Comparison of ENCODE assay signal across 14 cellular contexts in genomic region chr20:5131502-5131901, GRCh38. TPM values are rescaled to one million over a fixed set of nuclear protein-coding genes. Genes with fewer than 3 reads are reported as not detected.
DNase-seq lines count a peak whose midpoint lies in the region; ATAC-seq and TF ChIP-seq lines count a peak whose summit lies in the region.
"Had no signal": no experiment of that assay in that cellular context is flagged by ENCODE, and none has a peak within 500 bp of the region (broad histone marks: within the 10 kb centered on the region; RNA-seq: fewer than 3 reads in every experiment).

No MANE protein-coding gene starts in this region.

- peak overlapping the region; percentile 2 for H3K27ac Mint-ChIP-seq in T-helper 2 cell treated with Interferon-gamma antibody and Interleukin-4, amounts not matched to agents 5 μg/mL and 100 μg/mL, for 36 hours
- peak overlapping the region; percentile 12; the same call in 1 of the 2 replicates for H3K27ac Mint-ChIP-seq in HFFc6
- H3K27ac Mint-ChIP-seq in central memory CD8-positive, alpha-beta T cell (ENCODE audit: low read depth), result peak overlapping the region; percentile 29

- TF ChIP-seq CTCF in HFFc6 (IDR thresholded peaks at IDR 0.05) (no peak), SK-N-SH (IDR thresholded peaks at IDR 0.05) (no peak)

- H4K20me1 ChIP-seq in SK-N-SH (ENCODE audit: insufficient read depth), result peaks cover 23% of the 10 kb centered on the region

- H3K36me3 Mint-ChIP-seq in T-helper 2 cell treated with Interferon-gamma antibody and Interleukin-4, amounts not matched to agents 5 μg/mL and 100 μg/mL, for 36 hours (ENCODE audit: low read depth), result peaks cover 7% of the 10 kb centered on the region
- no peaks in the 10 kb centered on the region for H3K36me3 Mint-ChIP-seq in HFFc6 (ENCODE audit: low read depth)
- peaks cover 20% of the 10 kb centered on the region for H3K36me3 Mint-ChIP-seq in central memory CD8-positive, alpha-beta T cell (ENCODE audit: insufficient read depth)

- no peak overlapping the region for H3K4me2 ChIP-seq in SK-N-SH

- H3K36me3 ChIP-seq in skeletal muscle tissue (ENCODE audit: control insufficient read depth in 3 of 3, insufficient read depth in 3 of 3, low read length in 3 of 3), result peaks cover 0 to 4% (median 0%) of the 10 kb centered on the region in 3 donors
- H3K36me3 ChIP-seq in SK-N-SH (replicated peaks in 1 of 2; ENCODE audit: control insufficient read depth in 1 of 2, insufficient read depth in 2 of 2, low read length in 1 of 2), result no peaks in the 10 kb centered on the region

- ATAC-seq in central memory CD8-positive, alpha-beta T cell (replicated peaks; ENCODE audit: extremely low read depth, poor library complexity, severe bottlenecking), result no peak
- no peak for ATAC-seq in HG02588 (IDR thresholded peaks at IDR 0.05; ENCODE audit: unreplicated experiment)

- H3K4me1 Mint-ChIP-seq in T-helper 2 cell treated with Interferon-gamma antibody and Interleukin-4, amounts not matched to agents 5 μg/mL and 100 μg/mL, for 36 hours (ENCODE audit: low read depth), result peaks cover 20% of the 10 kb centered on the region
- H3K4me1 Mint-ChIP-seq in HFFc6 (ENCODE audit: low read depth), result peaks cover 20% of the 10 kb centered on the region
- H3K4me1 Mint-ChIP-seq in central memory CD8-positive, alpha-beta T cell, result peaks cover 34% of the 10 kb centered on the region

- H3K27me3 ChIP-seq in skeletal muscle tissue (ENCODE audit: control insufficient read depth in 3 of 3, insufficient read depth in 3 of 3, low read length in 3 of 3) (no peaks in the 10 kb centered on the region), SK-N-SH (ENCODE audit: insufficient read depth) (no peaks in the 10 kb centered on the region)

- H3K9me3 Mint-ChIP-seq in T-helper 2 cell treated with Interferon-gamma antibody and Interleukin-4, amounts not matched to agents 5 μg/mL and 100 μg/mL, for 36 hours, result no peaks in the 10 kb centered on the region
- H3K9me3 Mint-ChIP-seq in HFFc6, result no peaks in the 10 kb centered on the region
- no peaks in the 10 kb centered on the region for H3K9me3 Mint-ChIP-seq in central memory CD8-positive, alpha-beta T cell
- H3K9me3 Mint-ChIP-seq: naive B cell had no signal

- H3K4me3 Mint-ChIP-seq in T-helper 2 cell treated with Interferon-gamma antibody and Interleukin-4, amounts not matched to agents 5 μg/mL and 100 μg/mL, for 36 hours, result peak overlapping the region; percentile 1
- no peak overlapping the region for H3K4me3 Mint-ChIP-seq in HFFc6
- H3K4me3 Mint-ChIP-seq in central memory CD8-positive, alpha-beta T cell, result no peak overlapping the region

- no peak for TF ChIP-seq EP300 in SK-N-SH (IDR thresholded peaks at IDR 0.05; ENCODE audit: borderline replicate concordance in 1 of 2, low read depth in 1 of 2, low read length in 1 of 2)

- no peak for TF ChIP-seq RAD21 in SK-N-SH (IDR thresholded peaks at IDR 0.05; ENCODE audit: low read length)

- no peak for DNase-seq in T-helper 2 cell treated with Interferon-gamma antibody and Interleukin-4, amounts not matched to agents 5 μg/mL and 100 μg/mL, for 36 hours (ENCODE audit: low spot score)
- no peak for DNase-seq in T-helper 2 cell
- no peak for DNase-seq in HFFc6
- DNase-seq in central memory CD8-positive, alpha-beta T cell (ENCODE audit: low spot score in 2 of 2), result no peak
- DNase-seq in HEK293T (ENCODE audit: extremely low spot score), result no peak
- no peak for DNase-seq in SK-N-SH
- DNase-seq: 8988T; effector memory CD4-positive, alpha-beta T cell; kidney; naive B cell; NCI-H2029 had no signal

- POLR2A ChIA-PET in HEK293T (lab: Yijun Ruan, JAX), result interaction anchor here (1.0 kb wide), 1 partner anchor 12 kb away, joined by 6 read pairs; the partner anchor contains the start of gene PCNA
- POLR2A ChIA-PET in SK-N-SH (lab: Yijun Ruan, JAX), result no interaction called here

- H3K79me2 ChIP-seq in SK-N-SH (ENCODE audit: insufficient read depth), result peaks cover 90% of the 10 kb centered on the region

- H2AFZ ChIP-seq in SK-N-SH (ENCODE audit: low read depth), result no peak overlapping the region

- H3K27ac ChIP-seq in skeletal muscle tissue (ENCODE audit: low read depth, low read length), result peak overlapping the region; percentile 21
- H3K27ac ChIP-seq in SK-N-SH (ENCODE audit: low read depth in 2 of 2, low read length in 1 of 2), result no peak overlapping the region

- 92% methylated on average over 5 of the region's 5 CpGs for WGBS in SK-N-SH (ENCODE audit: low lambda C conversion rate)

- H3K4me3 ChIP-seq in skeletal muscle tissue (ENCODE audit: low read length in 3 of 3) (peak overlapping the region in 1 of 3 donors; percentile 57), SK-N-SH (ENCODE audit: low read depth in 2 of 2, low read length in 1 of 2) (no peak overlapping the region)
- H3K4me3 ChIP-seq: skin epidermis had no signal

- H3K4me1 ChIP-seq in skeletal muscle tissue (ENCODE audit: control insufficient read depth in 3 of 3, insufficient read depth in 3 of 3, low read length in 3 of 3) (peaks cover 34 to 41% (median 34%) of the 10 kb centered on the region in 3 donors), SK-N-SH (ENCODE audit: control insufficient read depth in 1 of 2, insufficient read depth in 2 of 2, low read depth in 1 of 2, low read length in 1 of 2) (peaks cover 4 to 14% of the 10 kb centered on the region in 2 experiments; a peak in 2 of 4 replicates)

- no peaks in the 10 kb centered on the region for H3K27me3 Mint-ChIP-seq in T-helper 2 cell treated with Interferon-gamma antibody and Interleukin-4, amounts not matched to agents 5 μg/mL and 100 μg/mL, for 36 hours (ENCODE audit: low read depth)
- peaks cover 1% of the 10 kb centered on the region; the same call in 1 of the 2 replicates for H3K27me3 Mint-ChIP-seq in HFFc6 (ENCODE audit: insufficient read depth)
- H3K27me3 Mint-ChIP-seq in central memory CD8-positive, alpha-beta T cell, result no peaks in the 10 kb centered on the region
- H3K27me3 Mint-ChIP-seq: naive B cell had no signal

- H3K9me3 ChIP-seq in skeletal muscle tissue (ENCODE audit: control insufficient read depth in 3 of 3, low read length in 3 of 3), result no peaks in the 10 kb centered on the region
- no peaks in the 10 kb centered on the region for H3K9me3 ChIP-seq in SK-N-SH

- CTCF ChIA-PET in HEK293T (lab: Yijun Ruan, JAX) (no interaction called here), SK-N-SH (lab: Yijun Ruan, JAX) (interaction anchor here (0.9 to 1.7 kb wide), 3 partner anchors 20 to 61 kb away, joined by 3 to 8 read pairs (median 3); no protein-coding TSS in a partner anchor)

- H3K9me2 ChIP-seq in SK-N-SH, result no peaks in the 10 kb centered on the region

- no peaks in the 10 kb centered on the region for H3F3A ChIP-seq in SK-N-SH (replicated peaks; ENCODE audit: insufficient read depth)

- H3K9ac ChIP-seq in skeletal muscle tissue (ENCODE audit: low read depth in 1 of 3, low read length in 3 of 3) (peak overlapping the region in 1 of 3 donors; percentile 19), SK-N-SH (no peak overlapping the region)

TF ChIP-seq in HEK293T, 16 proteins besides CTCF, POLR2A, EP300 and RAD21:
- TF ChIP-seq CTBP1 (IDR thresholded peaks at IDR 0.05; ENCODE audit: borderline replicate concordance), result no peak

TF ChIP-seq in SK-N-SH, 30 proteins besides CTCF, POLR2A, EP300 and RAD21:
- no peak for TF ChIP-seq RXRA (IDR thresholded peaks at IDR 0.05; ENCODE audit: borderline replicate concordance, low read depth)
- TF ChIP-seq CHD2 (IDR thresholded peaks at IDR 0.05; ENCODE audit: low read length, partially characterized antibody), result no peak
- no peak for TF ChIP-seq GATA2 (CRISPR knock-in tag; IDR thresholded peaks at IDR 0.05)
- TF ChIP-seq EZH2phosphoT487 (IDR thresholded peaks at IDR 0.05; ENCODE audit: borderline replicate concordance, low read depth), result no peak
- TF ChIP-seq RFX5 (IDR thresholded peaks at IDR 0.05; ENCODE audit: low read length), result no peak
- no peak for TF ChIP-seq RCOR1 (IDR thresholded peaks at IDR 0.05; ENCODE audit: low read length)
TF ChIP-seq in SK-N-SH: peak in this region for 0.

RNA-seq across cellular contexts. Expression of gene CDS2, which starts 4.7 kb away (rescaled TPM):
- 10 to 100 TPM; 36.6 to 42.5 (median 39.2) TPM for total RNA-seq in HFFc6 (2021; fragmentation: NEBNext Ultra II Directional; extraction: Animal tissue kit (Norgen Biotek cat#: 25700))
- total RNA-seq in skeletal muscle tissue, result 27.1 TPM
- 13.9 and 22.7 TPM in 2 replicates for polyA plus RNA-seq in SK-N-SH (2012; rRNA removed)
- polyA plus RNA-seq in SK-N-SH (2012; cell fraction: cytosol; rRNA removed), result 19.9 and 22.1 TPM in 2 replicates
- polyA plus RNA-seq in SK-N-SH (2012; cell fraction: nucleus; rRNA removed), result 6.1 and 12.3 TPM in 2 replicates

RNA-seq across cellular contexts. Expression of gene PCNA, which starts 11.7 kb away (rescaled TPM):
- total RNA-seq in HFFc6 (2021; fragmentation: NEBNext Ultra II Directional; extraction: Animal tissue kit (Norgen Biotek cat#: 25700)), result 100 to 1,000 TPM; 104 to 172 (median 152) TPM
- 35.5 TPM for total RNA-seq in skeletal muscle tissue
- 185 and 204 TPM in 2 replicates for polyA plus RNA-seq in SK-N-SH (2012; rRNA removed)
- 197 and 205 TPM in 2 replicates for polyA plus RNA-seq in SK-N-SH (2012; cell fraction: cytosol; rRNA removed)
- polyA plus RNA-seq in SK-N-SH (2012; cell fraction: nucleus; rRNA removed), result 75.7 and 102 TPM in 2 replicates

RNA-seq across cellular contexts. Expression of gene TMEM230, which starts 18.6 kb away (rescaled TPM):
- total RNA-seq in HFFc6 (2021; fragmentation: NEBNext Ultra II Directional; extraction: Animal tissue kit (Norgen Biotek cat#: 25700)), result 100 to 1,000 TPM; 129 to 151 (median 144) TPM
- total RNA-seq in skeletal muscle tissue, result 68.9 TPM
- polyA plus RNA-seq in SK-N-SH (2012; rRNA removed), result 165 and 201 TPM in 2 replicates
- 212 and 252 TPM in 2 replicates for polyA plus RNA-seq in SK-N-SH (2012; cell fraction: cytosol; rRNA removed)
- 42.0 and 62.2 TPM in 2 replicates for polyA plus RNA-seq in SK-N-SH (2012; cell fraction: nucleus; rRNA removed)
